In the genomic region with DNA sequence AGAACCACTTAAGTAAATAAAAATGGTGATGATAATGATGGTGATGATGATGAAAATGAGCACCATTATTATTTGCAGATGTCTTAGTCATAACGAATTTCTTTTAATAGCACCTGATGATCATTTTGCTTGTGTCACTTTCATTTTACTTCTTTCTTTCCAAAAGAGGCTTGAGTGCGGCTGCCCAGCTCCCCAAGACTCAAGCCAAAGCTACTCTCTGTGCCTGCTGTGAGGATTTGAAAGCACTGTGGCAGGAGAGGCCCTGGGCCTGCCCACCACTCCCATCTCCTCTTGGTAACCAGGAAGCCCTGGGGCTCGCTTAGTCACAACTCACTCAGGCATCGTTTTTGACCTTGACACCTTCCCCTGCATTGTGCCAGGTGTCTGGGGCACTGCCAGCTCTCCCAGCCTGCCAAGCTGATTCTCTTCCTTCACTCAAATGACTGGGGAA, we compare ENCODE assay signal across 8 cellular contexts. TPM values are rescaled to one million over a fixed set of nuclear protein-coding genes. Genes with fewer than 3 reads are reported as not detected.
DNase-seq lines count a peak whose midpoint lies in the region; ATAC-seq and TF ChIP-seq lines count a peak whose summit lies in the region.

No MANE protein-coding gene starts in this region.

- ATAC-seq in HG03097 (IDR thresholded peaks at IDR 0.05; ENCODE audit: low FRiP score, unreplicated experiment) (no peak), GM19324 (IDR thresholded peaks at IDR 0.05; ENCODE audit: low FRiP score, unreplicated experiment) (no peak)

- H3K27me3 ChIP-seq in BE2C, result no peaks in the 10 kb centered on the region
- no peaks in the 10 kb centered on the region for H3K27me3 ChIP-seq in SJCRH30

- H3K27ac ChIP-seq in SJCRH30, result no peak overlapping the region

- DNase-seq in BE2C (peak; percentile 44), HFF-Myc (ENCODE audit: extremely low read depth, low read depth) (peak; percentile 70), NCI-H69 (lab: John Stamatoyannopoulos, UW) (peak; percentile 96), cardiac septum (ENCODE audit: low spot score) (peak; percentile 85), SJCRH30 (no peak), SKM-1 treated with dmso at 0.1 percent for 144 hours (lab: John Stamatoyannopoulos, UW; ENCODE audit: unreplicated experiment) (no peak)

- H3K4me3 ChIP-seq in BE2C (ENCODE audit: low read depth, low read length) (no peak overlapping the region), HFF-Myc (replicated peaks; ENCODE audit: low read depth, low read length) (no peak overlapping the region), SJCRH30 (no peak overlapping the region)

- H3K36me3 ChIP-seq in BE2C, result no peaks in the 10 kb centered on the region
- H3K36me3 ChIP-seq in SJCRH30, result no peaks in the 10 kb centered on the region

- no peaks in the 10 kb centered on the region for H3K9me3 ChIP-seq in BE2C
- no peaks in the 10 kb centered on the region for H3K9me3 ChIP-seq in SJCRH30 (replicated peaks)

- intact Hi-C loops in cardiac septum (cut with DNase I), result no loop called here

- TF ChIP-seq CTCF in BE2C (IDR thresholded peaks at IDR 0.05; ENCODE audit: low read depth, low read length), result no peak
- TF ChIP-seq CTCF in HFF-Myc (IDR thresholded peaks at IDR 0.05; ENCODE audit: low read depth, low read length, missing control alignments), result no peak

- H3K4me1 ChIP-seq in BE2C (peaks cover 14% of the 10 kb centered on the region), SJCRH30 (peaks cover 3% of the 10 kb centered on the region; the same call in 1 of the 2 replicates)

RNA-seq across cellular contexts. Expression of gene RPL37A, which starts 41.2 kb away (rescaled TPM):
- polyA plus RNA-seq in BE2C (2012; ENCODE audit: insufficient read depth, insufficient read length, low read depth), result 3,146 TPM
- 1,531 TPM for total RNA-seq in cardiac septum
- total RNA-seq in SJCRH30 (2014; rRNA removed; shearing (Covaris generic)), result 4,028 and 4,913 TPM in 2 replicates

Comparison
In these comparisons a context has a peak if more than half of its experiments do, and no peak if none do; other contexts are left out.
1. DNase-seq: peak in BE2C (single experiment), HFF-Myc (single experiment), NCI-H69 (single experiment) and cardiac septum (single experiment); none in SJCRH30 (0 of 2) and SKM-1 treated with dmso at 0.1 percent for 144 hours (single experiment).